In genomic region chr6:30060982-30061765, GRCh38 we compare ENCODE assay signal across 8 cellular contexts. TPM values are rescaled to one million over a fixed set of nuclear protein-coding genes. Genes with fewer than 3 reads are reported as not detected.
A peak's percentile ranks its signal among the peaks of the same experiment; 100 is the strongest.
DNase-seq lines count a peak whose midpoint lies in the region; FAIRE-seq and TF ChIP-seq lines count a peak whose summit lies in the region.

A gene with protein sequence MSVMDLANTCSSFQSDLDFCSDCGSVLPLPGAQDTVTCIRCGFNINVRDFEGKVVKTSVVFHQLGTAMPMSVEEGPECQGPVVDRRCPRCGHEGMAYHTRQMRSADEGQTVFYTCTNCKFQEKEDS (plus strand): TSS chr6:30061265. CDS start chr6:30061525, 260 bp downstream.

- peaks cover 3% of the 10 kb centered on the region for H3K27me3 Mint-ChIP-seq in nephron (ENCODE audit: low read depth)
- no peaks in the 10 kb centered on the region for H3K27me3 Mint-ChIP-seq in stimulated activated naive CD8-positive, alpha-beta T cell treated with anti-CD3 and anti-CD28 coated beads, Interleukin-15, Interleukin-2, amounts not matched to agents 100 ng/mL and 50 ng/mL, for 24 hours

- no peaks in the 10 kb centered on the region for H3K27me3 ChIP-seq in MG63

- peaks cover 12% of the 10 kb centered on the region; the same call in 1 of the 2 replicates for H3K36me3 ChIP-seq in MG63

- H3K4me3 ChIP-seq in MG63 = peak within 1 kb of the TSS; percentile 87
- peak within 1 kb of the TSS; percentile 97 for H3K4me3 ChIP-seq in fibroblast of pulmonary artery (replicated peaks; ENCODE audit: low read depth, low read length)

- peak; percentile 61 for TF ChIP-seq POLR2A in H54 (IDR thresholded peaks at IDR 0.05; ENCODE audit: low read depth, low read length)

- TF ChIP-seq CTCF in fibroblast of pulmonary artery (IDR thresholded peaks at IDR 0.05; ENCODE audit: low read length, missing control alignments) (no peak), nephron (IDR thresholded peaks at IDR 0.05; ENCODE audit: unreplicated experiment in 3 of 3) (no peak)

- peaks cover 30% of the 10 kb centered on the region for H3K4me1 Mint-ChIP-seq in nephron
- peaks cover 51% of the 10 kb centered on the region for H3K4me1 Mint-ChIP-seq in stimulated activated naive CD8-positive, alpha-beta T cell treated with anti-CD3 and anti-CD28 coated beads, Interleukin-15, Interleukin-2, amounts not matched to agents 100 ng/mL and 50 ng/mL, for 24 hours (ENCODE audit: low read depth)

- peak; percentile 95 for FAIRE-seq in H54 (lab: Jason Lieb, UNC)

- peak; percentile 95 for DNase-seq in EH (ENCODE audit: low read depth)
- peak; percentile 82 for DNase-seq in H54 (ENCODE audit: insufficient read length, low spot score)
- peak; percentile 91 for DNase-seq in MG63
- peak; percentile 93 for DNase-seq in SHP77 treated with DMSO at 0.1 percent for 48 hours (lab: John Stamatoyannopoulos, UW)
- peak; percentile 94 for DNase-seq in activated effector memory CD4-positive, alpha-beta T cell treated with anti-CD3 and anti-CD28 coated beads, Interleukin-2, amount 50 U/mL, for 16 hours
- DNase-seq in fibroblast of pulmonary artery (ENCODE audit: low read depth) = peak; percentile 98

- H3K4me3 Mint-ChIP-seq in nephron = peak within 1 kb of the TSS; percentile 96 to 98 (median 97)
- H3K4me3 Mint-ChIP-seq in stimulated activated naive CD8-positive, alpha-beta T cell treated with anti-CD3 and anti-CD28 coated beads, Interleukin-15, Interleukin-2, amounts not matched to agents 100 ng/mL and 50 ng/mL, for 24 hours = peak within 1 kb of the TSS; percentile 99

- peaks cover 20% of the 10 kb centered on the region for H3K36me3 Mint-ChIP-seq in nephron (ENCODE audit: low read depth)
- H3K36me3 Mint-ChIP-seq in stimulated activated naive CD8-positive, alpha-beta T cell treated with anti-CD3 and anti-CD28 coated beads, Interleukin-15, Interleukin-2, amounts not matched to agents 100 ng/mL and 50 ng/mL, for 24 hours (ENCODE audit: low read depth) = peaks cover 55% of the 10 kb centered on the region

- no peaks in the 10 kb centered on the region for H3K9me3 Mint-ChIP-seq in nephron
- no peaks in the 10 kb centered on the region for H3K9me3 Mint-ChIP-seq in stimulated activated naive CD8-positive, alpha-beta T cell treated with anti-CD3 and anti-CD28 coated beads, Interleukin-15, Interleukin-2, amounts not matched to agents 100 ng/mL and 50 ng/mL, for 24 hours

- peak within 1 kb of the TSS; percentile 86 to 99 (median 98) for H3K27ac Mint-ChIP-seq in nephron
- H3K27ac Mint-ChIP-seq in stimulated activated naive CD8-positive, alpha-beta T cell treated with anti-CD3 and anti-CD28 coated beads, Interleukin-15, Interleukin-2, amounts not matched to agents 100 ng/mL and 50 ng/mL, for 24 hours = peak within 1 kb of the TSS; percentile 92

- no peaks in the 10 kb centered on the region for H3K9me3 ChIP-seq in MG63

RNA-seq across cellular contexts. Expression of the gene that starts here (rescaled TPM):
- total RNA-seq in MG63 (2014; rRNA removed; shearing (Covaris generic); ENCODE audit: low replicate concordance) = 24.3 and 32.9 TPM in 2 replicates

Comparison
In these comparisons a context has a peak if more than half of its experiments do, and no peak if none do; other contexts are left out.
1. Peak in every context shown above with its lines: DNase-seq and H3K4me3 ChIP-seq.